ENCODE assay signal across 16 cellular contexts in genomic region chr12:19183121-19183838, GRCh38. TPM values are rescaled to one million over a fixed set of nuclear protein-coding genes. Genes with fewer than 3 reads are reported as not detected.
DNase-seq lines count a peak whose midpoint lies in the region; ATAC-seq, FAIRE-seq and TF ChIP-seq lines count a peak whose summit lies in the region.
"Had no signal": no experiment of that assay in that cellular context is flagged by ENCODE, and none has a peak within 500 bp of the region (broad histone marks: within the 10 kb centered on the region; RNA-seq: fewer than 3 reads in every experiment).

No MANE protein-coding gene starts in this region.

- H3K4me2 ChIP-seq in DND-41 (ENCODE audit: insufficient read depth, low read length) (no peak overlapping the region), OCI-LY3 (ENCODE audit: low read length) (no peak overlapping the region), neural cell (ENCODE audit: low read length) (no peak overlapping the region)

- H3K4me3 ChIP-seq in DND-41 (ENCODE audit: low read depth in 1 of 2, low read length in 2 of 2) (no peak overlapping the region), OCI-LY3 (ENCODE audit: low read length) (no peak overlapping the region), epithelial cell of proximal tubule (ENCODE audit: low read depth, low read length) (no peak overlapping the region), neural cell (ENCODE audit: low read length) (no peak overlapping the region), pancreas (no peak overlapping the region)

- no peaks in the 10 kb centered on the region for H3K36me3 ChIP-seq in DND-41 (ENCODE audit: insufficient read depth, low read length)
- no peaks in the 10 kb centered on the region for H3K36me3 ChIP-seq in OCI-LY3 (replicated peaks; ENCODE audit: low read depth, low read length)
- no peaks in the 10 kb centered on the region for H3K36me3 ChIP-seq in neural cell (ENCODE audit: insufficient read depth, low read length)
- no peaks in the 10 kb centered on the region for H3K36me3 ChIP-seq in pancreas

- 92 to 96% methylated on average over 5 of the region's 5 CpGs for WGBS in pancreas, 2 donors

- FAIRE-seq in pancreas (lab: Jason Lieb, UNC): no peak

- H3K4me1 ChIP-seq in DND-41 (ENCODE audit: insufficient read depth, low read length): no peaks in the 10 kb centered on the region
- H3K4me1 ChIP-seq in OCI-LY3 (ENCODE audit: low read length): peaks cover 24% of the 10 kb centered on the region
- H3K4me1 ChIP-seq in pancreas: peaks cover 0 to 4% (median 3%) of the 10 kb centered on the region in 3 donors
- H3K4me1 ChIP-seq: parathyroid adenoma had no signal

- intact Hi-C loops in head of caudate nucleus (cut with DNase I): loop anchor here (5.0 kb wide), 1 partner anchor 104 kb away; no protein-coding TSS in a partner anchor
- intact Hi-C loops in pancreas (cut with DNase I): no loop called here

- no peak overlapping the region for H2AFZ ChIP-seq in DND-41 (ENCODE audit: low read depth, low read length)
- no peak overlapping the region for H2AFZ ChIP-seq in OCI-LY3 (ENCODE audit: low read depth, low read length)
- no peak overlapping the region for H2AFZ ChIP-seq in neural cell (ENCODE audit: low read depth, low read length)
- H2AFZ ChIP-seq: parathyroid adenoma had no signal

- TF ChIP-seq CTCF in DND-41 (IDR thresholded peaks at IDR 0.05; ENCODE audit: borderline replicate concordance, extremely low read depth, low read length, poor library complexity, severe bottlenecking) (peak; percentile 25), OCI-LY3 (IDR thresholded peaks at IDR 0.05; ENCODE audit: low read depth, low read length) (peak; percentile 20; the same call in 1 of the 2 replicates), epithelial cell of proximal tubule (conservative IDR thresholded peaks at IDR 0.05; ENCODE audit: low read depth, low read length) (peak; percentile 56), neural cell (IDR thresholded peaks at IDR 0.05; ENCODE audit: poor library complexity, severe bottlenecking) (no peak), pancreas (IDR thresholded peaks at IDR 0.05) (no peak)

- DNase-seq in DND-41 (no peak), epithelial cell of proximal tubule (ENCODE audit: low read depth) (no peak), head of caudate nucleus (no peak), pancreas (no peak)
- DNase-seq: activated CD4-positive, alpha-beta T cell treated with anti-CD3 and anti-CD28 coated beads for 4 hours; left cardiac atrium; NCI-H1092; NCI-H524; stimulated activated CD4-positive, alpha-beta T cell treated with anti-CD3 and anti-CD28 coated beads, Interleukin-1b, Interleukin-23, amount 100 ng/mL, for 48 hours; stimulated activated naive B cell treated with anti-CD40 and anti-IgM and Interleukin-4, amounts not matched to agents 10 μg/mL and 1 μg/mL and 100 μg/mL, for 72 hours had no signal

- ATAC-seq in DND-41 (ENCODE audit: insufficient read depth, low read depth) (no peak), HG02759 (IDR thresholded peaks at IDR 0.05; ENCODE audit: unreplicated experiment) (no peak), pancreas (no peak), HG02798 (IDR thresholded peaks at IDR 0.05; ENCODE audit: poor library complexity, unreplicated experiment) (no peak)
- ATAC-seq: activated T-helper 17 cell treated with anti-CD3 and anti-CD28 coated beads, Interleukin-2, amount 50 U/mL, for 72 hours; stimulated activated naive B cell treated with anti-CD40 and anti-IgM and Interleukin-4, amounts not matched to agents 10 μg/mL and 1 μg/mL and 100 μg/mL, for 72 hours had no signal

- H3K9me3 ChIP-seq in DND-41 (ENCODE audit: insufficient read depth, low read length, severe bottlenecking) (no peaks in the 10 kb centered on the region), OCI-LY3 (ENCODE audit: insufficient read depth, low read length) (no peaks in the 10 kb centered on the region), neural cell (ENCODE audit: low read length) (no peaks in the 10 kb centered on the region), pancreas (no peaks in the 10 kb centered on the region)

- H3K9ac ChIP-seq in DND-41 (ENCODE audit: low read depth, low read length): no peak overlapping the region
- no peak overlapping the region for H3K9ac ChIP-seq in OCI-LY3 (ENCODE audit: low read length)
- H3K9ac ChIP-seq in neural cell (ENCODE audit: low read length): no peak overlapping the region
- H3K9ac ChIP-seq: parathyroid adenoma had no signal

- peak; percentile 21 for TF ChIP-seq RAD21 in neural cell (conservative IDR thresholded peaks at IDR 0.05)

- peaks cover 3% of the 10 kb centered on the region; the same call in 1 of the 2 replicates for H4K20me1 ChIP-seq in DND-41 (ENCODE audit: insufficient read depth, low read length)
- no peaks in the 10 kb centered on the region for H4K20me1 ChIP-seq in OCI-LY3 (ENCODE audit: insufficient read depth, low read length)
- no peaks in the 10 kb centered on the region for H4K20me1 ChIP-seq in neural cell (ENCODE audit: insufficient read depth)

- no peaks in the 10 kb centered on the region for H3K9me2 ChIP-seq in neural cell (ENCODE audit: insufficient read depth, low read length)

- TF ChIP-seq EP300 in neural cell (conservative IDR thresholded peaks at IDR 0.05; ENCODE audit: poor library complexity, severe bottlenecking): no peak

- H3K79me2 ChIP-seq in DND-41 (ENCODE audit: insufficient read depth, low read length): 0 out of 2 replicates have a peak, but pooled peaks cover 3% of the 10 kb centered on the region
- H3K79me2 ChIP-seq in OCI-LY3 (ENCODE audit: low read length): no peaks in the 10 kb centered on the region
- H3K79me2 ChIP-seq in neural cell (replicated peaks; ENCODE audit: insufficient read depth, low read length): peaks cover 52% of the 10 kb centered on the region
- H3K79me2 ChIP-seq: parathyroid adenoma had no signal

- no peak overlapping the region for H3K27ac ChIP-seq in DND-41 (ENCODE audit: low read length)
- H3K27ac ChIP-seq in OCI-LY3 (ENCODE audit: low read length): no peak overlapping the region
- H3K27ac ChIP-seq in neural cell (ENCODE audit: low read length): no peak overlapping the region
- H3K27ac ChIP-seq in pancreas: no peak overlapping the region
- H3K27ac ChIP-seq: parathyroid adenoma had no signal

- no peaks in the 10 kb centered on the region for H3F3A ChIP-seq in neural cell (ENCODE audit: insufficient read depth, low read length, poor library complexity, severe bottlenecking)

- no peaks in the 10 kb centered on the region for H3K27me3 ChIP-seq in DND-41 (ENCODE audit: insufficient read depth, low read length, poor library complexity)
- no peaks in the 10 kb centered on the region for H3K27me3 ChIP-seq in OCI-LY3 (ENCODE audit: low read depth, low read length)
- no peaks in the 10 kb centered on the region for H3K27me3 ChIP-seq in neural cell (ENCODE audit: insufficient read depth, low read depth, low read length)
- no peaks in the 10 kb centered on the region for H3K27me3 ChIP-seq in pancreas

TF ChIP-seq in neural cell, 6 proteins besides CTCF, POLR2A, EP300 and RAD21:
- peak; percentile 23 for TF ChIP-seq SMC3 (conservative IDR thresholded peaks at IDR 0.05; ENCODE audit: poor library complexity)
- TF ChIP-seq REST (IDR thresholded peaks at IDR 0.05; ENCODE audit: borderline replicate concordance): no peak

RNA-seq across cellular contexts. Expression of gene PLEKHA5, which starts 53.7 kb away (rescaled TPM):
- total RNA-seq in epithelial cell of proximal tubule (19.9 and 23.4 TPM in 2 replicates), pancreas (10 to 100 TPM; 16.7 to 26.4 (median 18.2) TPM)
- polyA plus RNA-seq in neural cell (109 and 130 TPM in 2 replicates), pancreas (10 to 100 TPM; 10.3 to 14.7 TPM)
- polyA minus RNA-seq in neural cell: 153 and 180 TPM in 2 replicates

Comparison
In these comparisons a context has a peak if more than half of its experiments do, and no peak if none do; other contexts are left out.
1. CTCF ChIP-seq: peak in DND-41 (single experiment), OCI-LY3 (single experiment) and epithelial cell of proximal tubule (single experiment); none in neural cell (single experiment) and pancreas (0 of 4).